1 cellular context compared by ENCODE assay signal in genomic region chr2:43218550-43219382, GRCh38.
TF ChIP-seq lines count a peak whose summit lies in the region.

No MANE protein-coding gene starts in this region.

TF ChIP-seq in K562, 482 proteins besides CTCF, POLR2A, EP300 and RAD21 (continued from another document and continues in another):
- no peak for TF ChIP-seq MGA (IDR thresholded peaks at IDR 0.05)
- TF ChIP-seq DPF2 (IDR thresholded peaks at IDR 0.05): peak; percentile 31; the same call in 1 of the 2 replicates
- no peak for TF ChIP-seq HOMEZ (CRISPR knock-in tag; IDR thresholded peaks at IDR 0.05)
- TF ChIP-seq SMAD2 (IDR thresholded peaks at IDR 0.05; ENCODE audit: low read depth, low read length): no peak
- no peak for TF ChIP-seq ZNF780A (CRISPR knock-in tag; IDR thresholded peaks at IDR 0.05)
- no peak for TF ChIP-seq U2AF2 (optimal IDR thresholded peaks at IDR 0.05; ENCODE audit: low read depth, low read length)
- TF ChIP-seq CBX3 (IDR thresholded peaks at IDR 0.05; ENCODE audit: borderline replicate concordance in 1 of 2, low read length in 2 of 2): no peak
- no peak for TF ChIP-seq RBM34 (IDR thresholded peaks at IDR 0.05; ENCODE audit: borderline replicate concordance, insufficient read depth, low read length)
- no peak; the same call in 1 of the 2 replicates for TF ChIP-seq NFRKB (IDR thresholded peaks at IDR 0.05; ENCODE audit: low read depth)
- TF ChIP-seq NUFIP1 (IDR thresholded peaks at IDR 0.05; ENCODE audit: partially characterized antibody): peak; percentile 42
- TF ChIP-seq CREB1 (IDR thresholded peaks at IDR 0.05): no peak
- TF ChIP-seq CREB1 (CRISPR knock-in tag; IDR thresholded peaks at IDR 0.05): 0 out of 2 replicates have a peak, but pooled peaks have one; percentile 21
- TF ChIP-seq NR0B1 (IDR thresholded peaks at IDR 0.05; ENCODE audit: partially characterized antibody): no peak
- TF ChIP-seq ILF3 (IDR thresholded peaks at IDR 0.05; ENCODE audit: borderline replicate concordance): no peak
- no peak for TF ChIP-seq SRSF1 (IDR thresholded peaks at IDR 0.05; ENCODE audit: low read depth, low read length)
- peak; percentile 42; the same call in 1 of the 2 replicates for TF ChIP-seq THRAP3 (IDR thresholded peaks at IDR 0.05; ENCODE audit: borderline replicate concordance)
- peak; percentile 65 for TF ChIP-seq PHB2 (IDR thresholded peaks at IDR 0.05; ENCODE audit: low read depth)
- 0 out of 2 replicates have a peak, but pooled peaks have one; percentile 49 for TF ChIP-seq PYGO2 (tag; IDR thresholded peaks at IDR 0.05)
- TF ChIP-seq SOX6 (IDR thresholded peaks at IDR 0.05): no peak
- no peak for TF ChIP-seq KDM4B (IDR thresholded peaks at IDR 0.05; ENCODE audit: borderline replicate concordance in 2 of 2, low read depth in 1 of 2)
- no peak for TF ChIP-seq FOXJ3 (CRISPR knock-in tag; IDR thresholded peaks at IDR 0.05)
- peak; percentile 90 for TF ChIP-seq ZBTB26 (CRISPR knock-in tag; IDR thresholded peaks at IDR 0.05)
- TF ChIP-seq ZBED1 (IDR thresholded peaks at IDR 0.05): no peak
- peak; percentile 35; the same call in 1 of the 2 replicates for TF ChIP-seq ELF4 (CRISPR knock-in tag; IDR thresholded peaks at IDR 0.05)
- TF ChIP-seq SIRT6 (IDR thresholded peaks at IDR 0.05; ENCODE audit: low read depth, low read length): no peak
- TF ChIP-seq AFF4 (CRISPR knock-in tag; IDR thresholded peaks at IDR 0.05): no peak
- TF ChIP-seq LARP7 (IDR thresholded peaks at IDR 0.05): no peak
- TF ChIP-seq CCAR2 (IDR thresholded peaks at IDR 0.05; ENCODE audit: low read depth, low read length): no peak
- no peak for TF ChIP-seq SIN3A (IDR thresholded peaks at IDR 0.05; ENCODE audit: borderline replicate concordance in 2 of 2, control insufficient read depth in 1 of 2, low read depth in 2 of 2, low read length in 2 of 2)
- no peak for TF ChIP-seq TBL1XR1 (IDR thresholded peaks at IDR 0.05; ENCODE audit: low read length in 2 of 2)
- no peak for TF ChIP-seq MBD2 (IDR thresholded peaks at IDR 0.05; ENCODE audit: borderline replicate concordance, low read depth)
- no peak for TF ChIP-seq MLX (CRISPR knock-in tag; conservative IDR thresholded peaks at IDR 0.05)
- no peak for TF ChIP-seq ZNF384 (IDR thresholded peaks at IDR 0.05; ENCODE audit: low read depth, low read length)
- no peak for TF ChIP-seq CREB3 (tag; conservative IDR thresholded peaks at IDR 0.05; ENCODE audit: low read depth)
- TF ChIP-seq ZNF165 (CRISPR knock-in tag; IDR thresholded peaks at IDR 0.05; ENCODE audit: borderline replicate concordance): no peak
- TF ChIP-seq TEAD1 (CRISPR knock-in tag; IDR thresholded peaks at IDR 0.05): 0 out of 4 replicates have a peak, but pooled peaks of 1 of the 2 experiments have one; percentile 13
- TF ChIP-seq TRIM25 (IDR thresholded peaks at IDR 0.05; ENCODE audit: borderline replicate concordance): 0 out of 2 replicates have a peak, but pooled peaks have one; percentile 56
- TF ChIP-seq ZBTB17 (CRISPR knock-in tag; IDR thresholded peaks at IDR 0.05): no peak
